Comparison of ENCODE assay signal across 22 cellular contexts in the genomic region with DNA sequence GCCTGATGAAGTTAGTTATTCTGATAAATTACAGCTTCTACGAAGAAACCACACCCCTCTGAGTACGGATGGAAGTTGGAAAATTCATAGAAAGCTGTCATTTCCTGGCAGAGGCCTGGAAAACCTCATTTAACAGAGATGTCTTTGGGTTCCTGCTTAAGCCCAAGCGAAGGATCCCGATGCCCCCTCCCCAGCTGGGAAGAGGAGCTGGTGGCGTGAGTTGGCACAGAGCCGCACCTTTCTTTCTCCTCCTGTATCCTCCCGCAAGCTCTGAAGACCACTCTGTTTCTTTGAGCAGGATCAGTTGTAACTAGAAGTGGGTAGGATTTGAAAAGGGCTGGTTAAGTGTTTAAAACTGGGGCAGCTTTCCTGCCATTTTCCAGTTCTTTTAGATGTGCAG.
DNase-seq lines count a peak whose midpoint lies in the region; ATAC-seq and TF ChIP-seq lines count a peak whose summit lies in the region.
"Had no signal": no experiment of that assay in that cellular context is flagged by ENCODE, and none has a peak within 500 bp of the region (broad histone marks: within the 10 kb centered on the region; RNA-seq: fewer than 3 reads in every experiment).

No MANE protein-coding gene starts in this region.

- no peak for TF ChIP-seq POLR2A in sigmoid colon (IDR thresholded peaks at IDR 0.05)
- no peak for TF ChIP-seq POLR2A in thyroid gland (IDR thresholded peaks at IDR 0.05)

- no peaks in the 10 kb centered on the region for H3K27me3 Mint-ChIP-seq in mesothelial cell of epicardium (ENCODE audit: low read depth)
- H3K27me3 Mint-ChIP-seq: activated naive CD8-positive, alpha-beta T cell; CD4-positive, alpha-beta T cell had no signal

- WGBS in sigmoid colon, 2 donors, result 83 to 89% methylated on average over 7 of the region's 7 CpGs
- WGBS in thyroid gland, 2 donors, result 74 to 80% methylated on average over 7 of the region's 7 CpGs

- H3K36me3 ChIP-seq in sigmoid colon (no peaks in the 10 kb centered on the region), thyroid gland (no peaks in the 10 kb centered on the region)
- H3K36me3 ChIP-seq: brain microvascular endothelial cell had no signal

- DNase-seq in AG20443 (ENCODE audit: low spot score) (peak; percentile 33), dorsolateral prefrontal cortex (no peak), mesothelial cell of epicardium (ENCODE audit: low spot score in 2 of 2, unreplicated experiment in 2 of 2) (no peak), sigmoid colon (no peak), left lobe of liver (ENCODE audit: low spot score) (no peak), thyroid gland (no peak)
- no peak for DNase-seq in activated effector memory CD4-positive, alpha-beta T cell treated with Interleukin-2 at 50 U/mL for 16 hours
- DNase-seq: ACHN; activated T-cell treated with anti-CD3 and anti-CD28 coated beads, Interleukin-2, amount 50 U/mL, for 72 hours; brain microvascular endothelial cell; CD4-positive, alpha-beta T cell; DMS153; HFFc6; hypothalamus; natural killer cell; NCI-H1105 treated with DMSO at 0.1 percent for 48 hours; NCI-H2171; NCI-H526 treated with DMSO at 0.1 percent for 48 hours; stimulated activated CD4-positive, alpha-beta T cell treated with anti-CD3 and anti-CD28 coated beads, Interleukin-12 subunit alpha, Interleukin-12 subunit beta, amount 100 ng/mL, for 4 hours had no signal

- H3K27me3 ChIP-seq in dorsolateral prefrontal cortex (no peaks in the 10 kb centered on the region), sigmoid colon (no peaks in the 10 kb centered on the region), thyroid gland (no peaks in the 10 kb centered on the region)
- H3K27me3 ChIP-seq: brain microvascular endothelial cell had no signal

- ATAC-seq in HG02884 (IDR thresholded peaks at IDR 0.05; ENCODE audit: unreplicated experiment) (no peak), left lobe of liver (no peak)
- ATAC-seq: activated T-cell treated with anti-CD3 and anti-CD28 coated beads, Interleukin-2, amount 50 U/mL, for 72 hours; natural killer cell had no signal

- H3K4me1 ChIP-seq in sigmoid colon, result peaks cover 0 to 62% (median 55%) of the 10 kb centered on the region in 4 donors
- peaks cover 38 to 54% of the 10 kb centered on the region in 2 donors for H3K4me1 ChIP-seq in thyroid gland

- H3K27ac Mint-ChIP-seq in mesothelial cell of epicardium, result peak overlapping the region; percentile 35
- H3K27ac Mint-ChIP-seq: activated naive CD8-positive, alpha-beta T cell; activated T-cell treated with anti-CD3 and anti-CD28 coated beads, Interleukin-2, amount 50 U/mL, for 72 hours; CD4-positive, alpha-beta T cell; HFFc6; natural killer cell had no signal

- H3K36me3 Mint-ChIP-seq in mesothelial cell of epicardium, result peaks cover 7% of the 10 kb centered on the region
- H3K36me3 Mint-ChIP-seq: activated naive CD8-positive, alpha-beta T cell; natural killer cell had no signal

- H3K4me3 ChIP-seq in dorsolateral prefrontal cortex, result no peak overlapping the region
- no peak overlapping the region for H3K4me3 ChIP-seq in sigmoid colon
- no peak overlapping the region for H3K4me3 ChIP-seq in thyroid gland (replicated peaks in 1 of 3)

- TF ChIP-seq EP300 in sigmoid colon (IDR thresholded peaks at IDR 0.05), result no peak

- H3K4me1 Mint-ChIP-seq in mesothelial cell of epicardium, result peaks cover 10% of the 10 kb centered on the region
- H3K4me1 Mint-ChIP-seq: natural killer cell had no signal

- peaks cover 3% of the 10 kb centered on the region for H3K9me3 Mint-ChIP-seq in mesothelial cell of epicardium
- H3K9me3 Mint-ChIP-seq: activated T-cell treated with anti-CD3 and anti-CD28 coated beads, Interleukin-2, amount 50 U/mL, for 72 hours; CD4-positive, alpha-beta T cell; HFFc6; natural killer cell had no signal

- no peak for TF ChIP-seq CTCF in dorsolateral prefrontal cortex (IDR thresholded peaks at IDR 0.05 in 54 of 56, conservative IDR thresholded peaks at IDR 0.05 in 2 of 56; ENCODE audit: low read depth in 1 of 56, partially characterized antibody in 56 of 56)
- TF ChIP-seq CTCF in mesothelial cell of epicardium (IDR thresholded peaks at IDR 0.05; ENCODE audit: unreplicated experiment), result no peak
- TF ChIP-seq CTCF in sigmoid colon (IDR thresholded peaks at IDR 0.05), result no peak
- no peak for TF ChIP-seq CTCF in thyroid gland (IDR thresholded peaks at IDR 0.05)

- peak overlapping the region; percentile 9 for H3K4me3 Mint-ChIP-seq in mesothelial cell of epicardium
- H3K4me3 Mint-ChIP-seq: activated naive CD8-positive, alpha-beta T cell; activated T-cell treated with anti-CD3 and anti-CD28 coated beads, Interleukin-2, amount 50 U/mL, for 72 hours; CD4-positive, alpha-beta T cell; HFFc6; natural killer cell had no signal

- H3K9me3 ChIP-seq in sigmoid colon (no peaks in the 10 kb centered on the region), thyroid gland (no peaks in the 10 kb centered on the region)

- intact Hi-C loops in dorsolateral prefrontal cortex (cut with DNase I) (loop anchor here in 1 of 2 donors (10.0 kb wide), 1 partner anchor 92 kb away; no protein-coding TSS in a partner anchor), sigmoid colon (cut with DNase I) (loop anchor here (5.0 kb wide), 4 partner anchors 94 to 276 kb away; no protein-coding TSS in a partner anchor), thyroid gland (cut with DNase I) (loop anchor here (10.0 kb wide), 1 partner anchor 408 kb away; a partner anchor contains a TSS)

- H3K27ac ChIP-seq in dorsolateral prefrontal cortex (peak overlapping the region in 30 of 59 donors; percentile 12 to 66 (median 40)), sigmoid colon (peak overlapping the region; percentile 71 to 76 (median 72)), thyroid gland (peak overlapping the region in 1 of 3 donors; percentile 36)
- H3K27ac ChIP-seq: brain microvascular endothelial cell, HL-60 had no signal
